Comparison of ENCODE assay signal across 8 cellular contexts in the genomic region with DNA sequence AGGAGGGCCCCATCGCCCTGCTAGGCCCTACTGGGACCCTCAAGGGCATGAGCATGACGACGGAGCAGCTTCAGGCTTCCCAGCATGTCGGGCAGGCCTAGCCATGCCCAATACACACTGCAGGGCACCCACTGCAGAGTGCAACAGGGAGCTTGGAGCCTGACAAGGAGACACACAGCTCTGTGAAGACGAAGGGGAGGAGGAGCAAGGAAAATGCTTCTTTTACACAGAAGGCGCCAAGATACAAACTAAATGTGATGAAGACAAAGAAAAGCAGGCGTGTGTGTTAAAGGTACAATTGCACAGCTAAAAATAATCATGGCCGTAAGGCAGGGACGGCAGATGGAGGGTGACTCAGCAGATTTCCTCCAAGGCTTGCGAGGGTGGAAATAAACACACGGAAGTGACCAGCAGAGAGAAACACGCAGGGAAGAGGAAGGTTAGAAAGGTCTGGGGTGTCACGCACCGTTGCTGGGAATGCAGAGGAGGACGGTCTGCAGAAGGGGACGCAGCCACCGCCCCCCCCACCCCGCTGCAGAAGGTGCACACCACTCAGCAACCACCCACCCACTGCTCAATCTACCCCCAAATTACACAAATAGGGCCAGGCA.
A peak's percentile ranks its signal among the peaks of the same experiment; 100 is the strongest.
DNase-seq lines count a peak whose midpoint lies in the region; ATAC-seq, FAIRE-seq and TF ChIP-seq lines count a peak whose summit lies in the region.

No MANE protein-coding gene starts in this region.

- FAIRE-seq in pancreas (lab: Jason Lieb, UNC) = no peak

- peak; percentile 9 for DNase-seq in DMS153 treated with DMSO at 0.1 percent for 48 hours (lab: John Stamatoyannopoulos, UW; ENCODE audit: unreplicated experiment)
- DNase-seq in LHCN-M2 (ENCODE audit: low read depth) = peak; percentile 82
- no peak for DNase-seq in activated T-helper 1 cell treated with anti-CD3 and anti-CD28 coated beads, Interleukin-12 subunit alpha, Interleukin-12 subunit beta, Interleukin-2, Interleukin-4 antibody, amounts not matched to agents 30 ng/mL and 10 ng/mL and 1 ng/mL, durations not matched to agents 14 hours and 24 hours and 36 hours (ENCODE audit: low spot score)
- DNase-seq in globus pallidus (ENCODE audit: low spot score) = peak; percentile 70
- DNase-seq in pancreas = peak in 4 of 6 donors; percentile 21 to 58 (median 43)
- DNase-seq in GM19238 (ENCODE audit: insufficient read length, low spot score) = no peak
- DNase-seq in germinal center (ENCODE audit: low spot score) = no peak
- DNase-seq in activated CD4-positive, alpha-beta T cell treated with anti-CD3 and anti-CD28 coated beads, Interleukin-2, amount 50 U/mL, for 4 hours = no peak

- intact Hi-C loops in activated T-helper 1 cell treated with anti-CD3 and anti-CD28 coated beads, Interleukin-12 subunit alpha, Interleukin-12 subunit beta, Interleukin-2, Interleukin-4 antibody, amounts not matched to agents 30 ng/mL and 10 ng/mL and 1 ng/mL, durations not matched to agents 14 hours and 24 hours and 36 hours (cut with micrococcal nuclease) = loop anchor here (2.0 kb wide), 2 partner anchors 35 to 159 kb away; no protein-coding TSS in a partner anchor
- intact Hi-C loops in pancreas (cut with DNase I) = loop anchor here in 1 of 3 donors (10.0 kb wide), 1 partner anchor 229 kb away; no protein-coding TSS in a partner anchor

- ATAC-seq in pancreas = peak; percentile 53 to 75 (median 72)

- no peaks in the 10 kb centered on the region for H3K27me3 Mint-ChIP-seq in activated T-helper 1 cell treated with anti-CD3 and anti-CD28 coated beads, Interleukin-12 subunit alpha, Interleukin-12 subunit beta, Interleukin-2, Interleukin-4 antibody, amounts not matched to agents 30 ng/mL and 10 ng/mL and 1 ng/mL, durations not matched to agents 14 hours and 24 hours and 36 hours (ENCODE audit: insufficient read depth)

- no peak overlapping the region for H3K4me3 ChIP-seq in pancreas

- 37 to 43% methylated on average over 18 of the region's 18 CpGs for WGBS in pancreas, 2 donors

- no peaks in the 10 kb centered on the region for H3K36me3 ChIP-seq in pancreas

- H3K27ac ChIP-seq in pancreas = peak overlapping the region in 2 of 4 donors; percentile 44 to 52

- peaks cover 0 to 24% (median 6%) of the 10 kb centered on the region in 3 donors for H3K4me1 ChIP-seq in pancreas

- no peaks in the 10 kb centered on the region for H3K9me3 Mint-ChIP-seq in activated T-helper 1 cell treated with anti-CD3 and anti-CD28 coated beads, Interleukin-12 subunit alpha, Interleukin-12 subunit beta, Interleukin-2, Interleukin-4 antibody, amounts not matched to agents 30 ng/mL and 10 ng/mL and 1 ng/mL, durations not matched to agents 14 hours and 24 hours and 36 hours

- peaks cover 19% of the 10 kb centered on the region for H3K36me3 Mint-ChIP-seq in activated T-helper 1 cell treated with anti-CD3 and anti-CD28 coated beads, Interleukin-12 subunit alpha, Interleukin-12 subunit beta, Interleukin-2, Interleukin-4 antibody, amounts not matched to agents 30 ng/mL and 10 ng/mL and 1 ng/mL, durations not matched to agents 14 hours and 24 hours and 36 hours (ENCODE audit: low read depth)

- no peaks in the 10 kb centered on the region for H3K27me3 ChIP-seq in pancreas

- no peak for TF ChIP-seq CTCF in pancreas (IDR thresholded peaks at IDR 0.05)

- H3K4me3 Mint-ChIP-seq in activated T-helper 1 cell treated with anti-CD3 and anti-CD28 coated beads, Interleukin-12 subunit alpha, Interleukin-12 subunit beta, Interleukin-2, Interleukin-4 antibody, amounts not matched to agents 30 ng/mL and 10 ng/mL and 1 ng/mL, durations not matched to agents 14 hours and 24 hours and 36 hours = peak overlapping the region; percentile 62

- H3K9me3 ChIP-seq in pancreas = no peaks in the 10 kb centered on the region

- peaks cover 71% of the 10 kb centered on the region for H3K4me1 Mint-ChIP-seq in activated T-helper 1 cell treated with anti-CD3 and anti-CD28 coated beads, Interleukin-12 subunit alpha, Interleukin-12 subunit beta, Interleukin-2, Interleukin-4 antibody, amounts not matched to agents 30 ng/mL and 10 ng/mL and 1 ng/mL, durations not matched to agents 14 hours and 24 hours and 36 hours (ENCODE audit: low read depth)

- H3K27ac Mint-ChIP-seq in activated T-helper 1 cell treated with anti-CD3 and anti-CD28 coated beads, Interleukin-12 subunit alpha, Interleukin-12 subunit beta, Interleukin-2, Interleukin-4 antibody, amounts not matched to agents 30 ng/mL and 10 ng/mL and 1 ng/mL, durations not matched to agents 14 hours and 24 hours and 36 hours = peak overlapping the region; percentile 73

Comparison
In these comparisons a context has a peak if more than half of its experiments do, and no peak if none do; other contexts are left out.
1. DNase-seq: peak in DMS153 treated with DMSO at 0.1 percent for 48 hours (single experiment), LHCN-M2 (single experiment), globus pallidus (single experiment) and pancreas (4 of 6); none in activated T-helper 1 cell treated with anti-CD3 and anti-CD28 coated beads, Interleukin-12 subunit alpha, Interleukin-12 subunit beta, Interleukin-2, Interleukin-4 antibody, amounts not matched to agents 30 ng/mL and 10 ng/mL and 1 ng/mL, durations not matched to agents 14 hours and 24 hours and 36 hours (single experiment), GM19238 (single experiment), germinal center (single experiment) and activated CD4-positive, alpha-beta T cell treated with anti-CD3 and anti-CD28 coated beads, Interleukin-2, amount 50 U/mL, for 4 hours (0 of 2).